In the genomic region with DNA sequence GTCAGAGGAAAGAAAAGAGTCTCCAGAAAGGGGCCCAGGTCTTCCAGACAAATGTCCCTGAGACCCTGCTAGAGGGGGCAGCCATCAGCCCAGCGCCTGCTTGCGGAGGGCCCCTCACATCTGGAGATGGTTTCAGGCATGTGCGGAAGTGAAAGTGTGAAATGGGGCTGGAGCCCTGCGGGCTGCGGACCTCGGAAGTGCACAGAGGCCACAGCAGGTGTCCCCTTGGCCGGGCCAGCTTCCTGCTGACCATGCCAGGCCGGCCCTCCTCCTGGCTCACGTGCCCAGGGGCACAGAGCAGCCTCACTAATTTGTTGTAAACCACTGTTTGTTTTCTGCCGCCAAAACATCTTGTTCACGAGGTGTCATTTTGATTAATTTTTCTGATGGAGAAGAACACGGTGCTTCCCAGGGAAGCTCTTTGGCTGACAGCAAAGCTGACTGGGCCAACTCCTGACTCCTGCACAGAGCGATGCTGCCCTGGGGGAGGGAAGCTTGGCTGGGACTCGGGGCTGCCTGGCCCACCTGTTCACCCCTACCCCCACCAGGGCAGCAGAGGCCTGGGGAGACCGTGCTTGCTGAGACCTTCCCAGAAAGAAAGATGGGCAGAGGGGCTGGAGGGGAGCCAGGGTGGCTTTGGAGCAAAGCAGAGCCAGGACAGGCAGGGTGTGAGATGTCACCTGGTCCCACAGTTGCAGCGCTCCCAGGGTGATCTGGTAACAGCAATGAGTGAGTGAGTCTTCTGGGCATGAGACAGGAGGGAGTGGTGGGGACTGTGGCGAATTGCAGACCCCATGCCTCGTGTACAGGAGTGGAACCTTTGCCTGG, we compare ENCODE assay signal across 8 cellular contexts. TPM values are rescaled to one million over a fixed set of nuclear protein-coding genes. Genes with fewer than 3 reads are reported as not detected.
DNase-seq lines count a peak whose midpoint lies in the region; ATAC-seq and TF ChIP-seq lines count a peak whose summit lies in the region.
"Had no signal": no experiment of that assay in that cellular context is flagged by ENCODE, and none has a peak within 500 bp of the region (broad histone marks: within the 10 kb centered on the region; RNA-seq: fewer than 3 reads in every experiment).

No MANE protein-coding gene starts in this region.

- H3K4me2 ChIP-seq in OCI-LY3 (ENCODE audit: low read length): peak overlapping the region; percentile 72

- CTCF ChIA-PET in CD4-positive, alpha-beta T cell (lab: Charles Lee): interaction anchor here (1.4 kb wide), 1 partner anchor 55 kb away, joined by 3 read pairs; no protein-coding TSS in a partner anchor

- TF ChIP-seq CTCF in OCI-LY3 (IDR thresholded peaks at IDR 0.05; ENCODE audit: low read depth, low read length) (no peak), stomach (IDR thresholded peaks at IDR 0.05) (no peak)
- TF ChIP-seq CTCF in CD4-positive, alpha-beta T cell (IDR thresholded peaks at IDR 0.05): no peak

- H2AFZ ChIP-seq in OCI-LY3 (ENCODE audit: low read depth, low read length): peak overlapping the region; percentile 37; the same call in 1 of the 2 replicates

- no peak overlapping the region for H3K27ac Mint-ChIP-seq in CD4-positive, alpha-beta T cell

- H3K27ac ChIP-seq in OCI-LY3 (ENCODE audit: low read length) (peak overlapping the region; percentile 22), stomach (peak overlapping the region in 4 of 5 donors; percentile 30 to 57 (median 48))
- no peak overlapping the region for H3K27ac ChIP-seq in CD4-positive, alpha-beta T cell (ENCODE audit: low read depth, low read length)

- H3K4me3 ChIP-seq in OCI-LY3 (ENCODE audit: low read length): peak overlapping the region; percentile 54
- H3K4me3 ChIP-seq in stomach: peak overlapping the region in 1 of 4 donors; percentile 12

- no peak for TF ChIP-seq POLR2A in stomach (IDR thresholded peaks at IDR 0.05)

- H3K4me1 ChIP-seq in OCI-LY3 (ENCODE audit: low read length) (peaks cover 48% of the 10 kb centered on the region), stomach (peaks cover 13 to 26% (median 17%) of the 10 kb centered on the region in 4 donors)

- no peaks in the 10 kb centered on the region for H4K20me1 ChIP-seq in OCI-LY3 (ENCODE audit: insufficient read depth, low read length)

- no peaks in the 10 kb centered on the region for H3K4me1 Mint-ChIP-seq in CD4-positive, alpha-beta T cell (ENCODE audit: low read depth)

- POLR2A ChIA-PET in CD4-positive, alpha-beta T cell (lab: Charles Lee): no interaction called here

- H3K9me3 ChIP-seq in OCI-LY3 (ENCODE audit: insufficient read depth, low read length): no peaks in the 10 kb centered on the region
- H3K9me3 ChIP-seq in stomach: no peaks in the 10 kb centered on the region
- no peaks in the 10 kb centered on the region for H3K9me3 ChIP-seq in CD4-positive, alpha-beta T cell (ENCODE audit: control insufficient read depth, low read length)

- peaks cover 11% of the 10 kb centered on the region for H3K36me3 Mint-ChIP-seq in CD4-positive, alpha-beta T cell (ENCODE audit: low read depth)

- ATAC-seq in GM21786 (IDR thresholded peaks at IDR 0.05; ENCODE audit: unreplicated experiment) (peak; percentile 31), left cardiac atrium (peak; percentile 31 to 60)
- ATAC-seq in CD4-positive, alpha-beta T cell (ENCODE audit: poor library complexity): no peak

- H3K4me3 Mint-ChIP-seq in CD4-positive, alpha-beta T cell: no peak overlapping the region

- DNase-seq in left cardiac atrium (no peak), stomach (peak; percentile 53), NCI-H1105 (lab: John Stamatoyannopoulos, UW) (no peak), KG1 (lab: John Stamatoyannopoulos, UW) (no peak)
- DNase-seq in CD4-positive, alpha-beta T cell: no peak
- DNase-seq: cerebellar nuclear complex had no signal

- no peaks in the 10 kb centered on the region for H3K36me3 ChIP-seq in OCI-LY3 (replicated peaks; ENCODE audit: low read depth, low read length)
- no peaks in the 10 kb centered on the region for H3K36me3 ChIP-seq in stomach

- intact Hi-C loops in left cardiac atrium (cut with DNase I) (no loop called here), stomach (cut with DNase I; ENCODE audit: low total_unique reads) (no loop called here)
- intact Hi-C loops in CD4-positive, alpha-beta T cell (cut with DNase I, micrococcal nuclease): no loop called here

- H3K27me3 Mint-ChIP-seq in CD4-positive, alpha-beta T cell: no peaks in the 10 kb centered on the region

- no peaks in the 10 kb centered on the region for H3K9me3 Mint-ChIP-seq in CD4-positive, alpha-beta T cell

- H3K9ac ChIP-seq in OCI-LY3 (ENCODE audit: low read length): peak overlapping the region; percentile 37; the same call in 1 of the 2 replicates

- no peaks in the 10 kb centered on the region for H3K79me2 ChIP-seq in OCI-LY3 (ENCODE audit: low read length)

- TF ChIP-seq EP300 in stomach (IDR thresholded peaks at IDR 0.05): no peak

- WGBS in stomach, 5 donors: 33 to 50% (median 48%) methylated on average over 17 to 18 of the region's 18 CpGs

- H3K27me3 ChIP-seq in OCI-LY3 (ENCODE audit: low read depth, low read length) (no peaks in the 10 kb centered on the region), stomach (no peaks in the 10 kb centered on the region)
- no peaks in the 10 kb centered on the region for H3K27me3 ChIP-seq in CD4-positive, alpha-beta T cell (ENCODE audit: control insufficient read depth, insufficient read depth, low read length)

RNA-seq across cellular contexts. Expression of a gene that starts 54.2 kb away (rescaled TPM):
- 1 to 10 TPM; 1.2 to 3.3 TPM for total RNA-seq in left cardiac atrium
- 1 to 10 TPM in 3 of 5 donors, under 1 TPM in 1, not detected in 1; under 0.01 to 2.8 (median 1.9) TPM for total RNA-seq in stomach
- 1 to 10 TPM in 2 of 3 donors, under 1 TPM in 1; 0.46 to 7.2 (median 5.6) TPM for polyA plus RNA-seq in stomach
- 10 to 100 TPM; 19.0 to 20.9 TPM for total RNA-seq in CD4-positive, alpha-beta T cell

Comparison
In these comparisons a context has a peak if more than half of its experiments do, and no peak if none do; other contexts are left out.
1. RNA of a gene that starts 54.2 kb away (total RNA-seq): 19.0 to 20.9 TPM in CD4-positive, alpha-beta T cell; 1.2 to 3.3 TPM in left cardiac atrium and under 0.01 to 2.8 TPM in stomach; every median in the first group is over 4 times any median in the second.